ENCODE assay signal across 1 cellular context in genomic region chr12:109097435-109098141, GRCh38.
TF ChIP-seq lines count a peak whose summit lies in the region.

UNG (plus strand) TSS chr12:109097597; CDS start chr12:109097680, 83 bp downstream.

TF ChIP-seq in K562, 482 proteins besides CTCF, POLR2A, EP300 and RAD21 (continued from another document and continues in another):
- TF ChIP-seq, protein P1, sequence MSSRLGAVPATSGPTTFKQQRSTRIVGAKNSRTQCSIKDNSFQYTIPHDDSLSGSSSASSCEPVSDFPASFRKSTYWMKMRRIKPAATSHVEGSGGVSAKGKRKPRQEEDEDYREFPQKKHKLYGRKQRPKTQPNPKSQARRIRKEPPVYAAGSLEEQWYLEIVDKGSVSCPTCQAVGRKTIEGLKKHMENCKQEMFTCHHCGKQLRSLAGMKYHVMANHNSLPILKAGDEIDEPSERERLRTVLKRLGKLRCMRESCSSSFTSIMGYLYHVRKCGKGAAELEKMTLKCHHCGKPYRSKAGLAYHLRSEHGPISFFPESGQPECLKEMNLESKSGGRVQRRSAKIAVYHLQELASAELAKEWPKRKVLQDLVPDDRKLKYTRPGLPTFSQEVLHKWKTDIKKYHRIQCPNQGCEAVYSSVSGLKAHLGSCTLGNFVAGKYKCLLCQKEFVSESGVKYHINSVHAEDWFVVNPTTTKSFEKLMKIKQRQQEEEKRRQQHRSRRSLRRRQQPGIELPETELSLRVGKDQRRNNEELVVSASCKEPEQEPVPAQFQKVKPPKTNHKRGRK (tag; IDR thresholded peaks at IDR 0.05): no peak
- TF ChIP-seq NFYB (IDR thresholded peaks at IDR 0.05; ENCODE audit: extremely low read depth, insufficient read length) (peak; percentile 98), KLF1 (tag; IDR thresholded peaks at IDR 0.05) (no peak), RHOXF2B (CRISPR knock-in tag; conservative IDR thresholded peaks at IDR 0.05) (no peak), HMBOX1 (IDR thresholded peaks at IDR 0.05) (no peak), CEBPB (tag; IDR thresholded peaks at IDR 0.05) (no peak), HDAC8 (tag; IDR thresholded peaks at IDR 0.05) (no peak), CBX8 (IDR thresholded peaks at IDR 0.05; ENCODE audit: borderline replicate concordance, extremely low read depth, low read depth, low read length, poor library complexity, severe bottlenecking) (no peak), SP2 (IDR thresholded peaks at IDR 0.05; ENCODE audit: extremely low read depth, low read depth, low read length, poor library complexity, severe bottlenecking) (peak; percentile 90), BDP1 (IDR thresholded peaks at IDR 0.05; ENCODE audit: insufficient read depth, insufficient read length) (no peak), ZNF232 (CRISPR knock-in tag; IDR thresholded peaks at IDR 0.05) (no peak), SRSF1 (IDR thresholded peaks at IDR 0.05; ENCODE audit: low read depth, low read length) (no peak), PRMT5 (CRISPR knock-in tag; IDR thresholded peaks at IDR 0.05) (no peak), ZNF764 (CRISPR knock-in tag; IDR thresholded peaks at IDR 0.05; ENCODE audit: low read depth) (no peak), NCOR1 (IDR thresholded peaks at IDR 0.05) (no peak), ELF4 (CRISPR knock-in tag; IDR thresholded peaks at IDR 0.05) (no peak), TCF7L2 (IDR thresholded peaks at IDR 0.05; ENCODE audit: low read depth, low read length) (no peak), STAT5A (IDR thresholded peaks at IDR 0.05; ENCODE audit: borderline replicate concordance, low read length) (no peak), TRIM25 (IDR thresholded peaks at IDR 0.05; ENCODE audit: borderline replicate concordance) (no peak), MYBL2 (IDR thresholded peaks at IDR 0.05; ENCODE audit: low read depth) (no peak), MYBL2 (CRISPR knock-in tag; IDR thresholded peaks at IDR 0.05; ENCODE audit: borderline replicate concordance) (no peak), ILF3 (IDR thresholded peaks at IDR 0.05; ENCODE audit: borderline replicate concordance) (no peak), ZFPM2 (CRISPR knock-in tag; IDR thresholded peaks at IDR 0.05) (no peak), PCBP1 (IDR thresholded peaks at IDR 0.05; ENCODE audit: low read depth, low read length, poor library complexity, severe bottlenecking) (peak; percentile 76), MAFF (IDR thresholded peaks at IDR 0.05; ENCODE audit: low read length) (no peak), FIP1L1 (IDR thresholded peaks at IDR 0.05; ENCODE audit: low read depth, low read length, poor library complexity, severe bottlenecking) (peak; percentile 35), RBM34 (IDR thresholded peaks at IDR 0.05; ENCODE audit: borderline replicate concordance, insufficient read depth, low read length) (no peak), ETV1 (tag; conservative IDR thresholded peaks at IDR 0.05; ENCODE audit: low read depth) (no peak), ZBTB11 (CRISPR knock-in tag; IDR thresholded peaks at IDR 0.05) (no peak), ZKSCAN3 (CRISPR knock-in tag; IDR thresholded peaks at IDR 0.05) (no peak), HCFC1 (IDR thresholded peaks at IDR 0.05; ENCODE audit: low read depth, low read length) (no peak), HNRNPK (IDR thresholded peaks at IDR 0.05; ENCODE audit: low read depth, low read length, poor library complexity, severe bottlenecking) (no peak), ZNF224 (CRISPR knock-in tag; IDR thresholded peaks at IDR 0.05) (no peak), PTTG1 (tag; IDR thresholded peaks at IDR 0.05; ENCODE audit: low read depth) (no peak), ZSCAN32 (CRISPR knock-in tag; IDR thresholded peaks at IDR 0.05) (no peak), BRCA1 (IDR thresholded peaks at IDR 0.05) (no peak), BRCA1 (CRISPR knock-in tag; IDR thresholded peaks at IDR 0.05) (no peak), ELF1 (tag; IDR thresholded peaks at IDR 0.05) (no peak), ZNF407 (IDR thresholded peaks at IDR 0.05; ENCODE audit: low read depth) (no peak), KDM4B (IDR thresholded peaks at IDR 0.05; ENCODE audit: borderline replicate concordance in 2 of 2, low read depth in 1 of 2) (no peak), ESRRB (CRISPR knock-in tag; IDR thresholded peaks at IDR 0.05; ENCODE audit: borderline replicate concordance) (no peak), ERF (CRISPR knock-in tag; IDR thresholded peaks at IDR 0.05) (no peak), DMBX1 (CRISPR knock-in tag; IDR thresholded peaks at IDR 0.05; ENCODE audit: borderline replicate concordance) (no peak)
- TF ChIP-seq, protein P2, sequence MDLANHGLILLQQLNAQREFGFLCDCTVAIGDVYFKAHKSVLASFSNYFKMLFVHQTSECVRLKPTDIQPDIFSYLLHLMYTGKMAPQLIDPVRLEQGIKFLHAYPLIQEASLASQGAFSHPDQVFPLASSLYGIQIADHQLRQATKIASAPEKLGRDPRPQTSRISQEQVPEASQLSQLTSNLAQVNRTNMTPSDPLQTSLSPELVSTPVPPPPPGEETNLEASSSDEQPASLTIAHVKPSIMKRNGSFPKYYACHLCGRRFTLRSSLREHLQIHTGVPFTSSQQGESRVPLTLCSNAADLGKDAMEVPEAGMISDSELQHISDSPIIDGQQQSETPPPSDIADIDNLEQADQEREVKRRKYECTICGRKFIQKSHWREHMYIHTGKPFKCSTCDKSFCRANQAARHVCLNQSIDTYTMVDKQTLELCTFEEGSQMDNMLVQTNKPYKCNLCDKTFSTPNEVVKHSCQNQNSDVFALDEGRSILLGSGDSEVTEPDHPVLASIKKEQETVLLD (IDR thresholded peaks at IDR 0.05): peak; percentile 95
- TF ChIP-seq, protein P3, sequence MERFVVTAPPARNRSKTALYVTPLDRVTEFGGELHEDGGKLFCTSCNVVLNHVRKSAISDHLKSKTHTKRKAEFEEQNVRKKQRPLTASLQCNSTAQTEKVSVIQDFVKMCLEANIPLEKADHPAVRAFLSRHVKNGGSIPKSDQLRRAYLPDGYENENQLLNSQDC (CRISPR knock-in tag; IDR thresholded peaks at IDR 0.05): no peak
- TF ChIP-seq, protein P4, sequence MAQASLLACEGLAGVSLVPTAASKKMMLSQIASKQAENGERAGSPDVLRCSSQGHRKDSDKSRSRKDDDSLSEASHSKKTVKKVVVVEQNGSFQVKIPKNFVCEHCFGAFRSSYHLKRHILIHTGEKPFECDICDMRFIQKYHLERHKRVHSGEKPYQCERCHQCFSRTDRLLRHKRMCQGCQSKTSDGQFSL (CRISPR knock-in tag; IDR thresholded peaks at IDR 0.05): no peak
- TF ChIP-seq, protein P4 (tag; IDR thresholded peaks at IDR 0.05): no peak
- TF ChIP-seq, protein P5, sequence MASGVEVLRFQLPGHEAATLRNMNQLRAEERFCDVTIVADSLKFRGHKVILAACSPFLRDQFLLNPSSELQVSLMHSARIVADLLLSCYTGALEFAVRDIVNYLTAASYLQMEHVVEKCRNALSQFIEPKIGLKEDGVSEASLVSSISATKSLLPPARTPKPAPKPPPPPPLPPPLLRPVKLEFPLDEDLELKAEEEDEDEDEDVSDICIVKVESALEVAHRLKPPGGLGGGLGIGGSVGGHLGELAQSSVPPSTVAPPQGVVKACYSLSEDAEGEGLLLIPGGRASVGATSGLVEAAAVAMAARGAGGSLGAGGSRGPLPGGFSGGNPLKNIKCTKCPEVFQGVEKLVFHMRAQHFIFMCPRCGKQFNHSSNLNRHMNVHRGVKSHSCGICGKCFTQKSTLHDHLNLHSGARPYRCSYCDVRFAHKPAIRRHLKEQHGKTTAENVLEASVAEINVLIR (CRISPR knock-in tag; IDR thresholded peaks at IDR 0.05): no peak
